ENCODE assay signal across 1 cellular context in genomic region chr9:134130503-134131375, GRCh38.
A peak's percentile ranks its signal among the peaks of the same experiment; 100 is the strongest.
TF ChIP-seq lines count a peak whose summit lies in the region.

No MANE protein-coding gene starts in this region.

TF ChIP-seq in H1, 55 proteins besides CTCF, POLR2A, EP300 and RAD21:
- TF ChIP-seq SRF (IDR thresholded peaks at IDR 0.05; ENCODE audit: low read depth, low read length) (no peak), E2F6 (IDR thresholded peaks at IDR 0.05) (0 out of 2 replicates have a peak, but pooled peaks have one; percentile 6), RBBP5 (IDR thresholded peaks at IDR 0.05; ENCODE audit: borderline replicate concordance, low read depth, low read length) (peak; percentile 75; the same call in 1 of the 2 replicates), ASH2L (IDR thresholded peaks at IDR 0.05; ENCODE audit: low read length) (peak; percentile 72), BRCA1 (IDR thresholded peaks at IDR 0.05; ENCODE audit: low read depth, low read length) (no peak), TCF12 (IDR thresholded peaks at IDR 0.05; ENCODE audit: low read depth, low read length) (peak; percentile 99), TAF1 (IDR thresholded peaks at IDR 0.05; ENCODE audit: low read depth, low read length) (peak; percentile 60; the same call in 1 of the 2 replicates), FOSL1 (IDR thresholded peaks at IDR 0.05; ENCODE audit: insufficient read depth, low read depth, low read length) (no peak), TEAD4 (IDR thresholded peaks at IDR 0.05; ENCODE audit: low read depth, low read length) (peak; percentile 99), SP1 (IDR thresholded peaks at IDR 0.05; ENCODE audit: low read depth, low read length) (peak; percentile 31; the same call in 1 of the 2 replicates), NRF1 (IDR thresholded peaks at IDR 0.05; ENCODE audit: low read depth, low read length) (peak; percentile 42), SIN3A (conservative IDR thresholded peaks at IDR 0.05 in 1 of 2, IDR thresholded peaks at IDR 0.05 in 1 of 2; ENCODE audit: low read depth in 1 of 2, low read length in 2 of 2) (peak in 1 of 2 experiments; percentile 66; a peak in 2 of 4 replicates), MAX (IDR thresholded peaks at IDR 0.05) (peak; percentile 77), USF2 (IDR thresholded peaks at IDR 0.05; ENCODE audit: low read length) (peak; percentile 11; the same call in 1 of the 2 replicates), ZNF274 (IDR thresholded peaks at IDR 0.05; ENCODE audit: borderline replicate concordance, extremely low read depth, low read length) (no peak), ATF2 (IDR thresholded peaks at IDR 0.05; ENCODE audit: low read length) (no peak), SIX5 (IDR thresholded peaks at IDR 0.05; ENCODE audit: low read depth, low read length) (no peak), GTF2F1 (IDR thresholded peaks at IDR 0.05; ENCODE audit: borderline replicate concordance, low read depth, low read length) (no peak), POLR2AphosphoS5 (IDR thresholded peaks at IDR 0.05; ENCODE audit: low read depth, low read length) (peak; percentile 51; the same call in 1 of the 2 replicates)
